Comparison of ENCODE assay signal across 8 cellular contexts in the genomic region with DNA sequence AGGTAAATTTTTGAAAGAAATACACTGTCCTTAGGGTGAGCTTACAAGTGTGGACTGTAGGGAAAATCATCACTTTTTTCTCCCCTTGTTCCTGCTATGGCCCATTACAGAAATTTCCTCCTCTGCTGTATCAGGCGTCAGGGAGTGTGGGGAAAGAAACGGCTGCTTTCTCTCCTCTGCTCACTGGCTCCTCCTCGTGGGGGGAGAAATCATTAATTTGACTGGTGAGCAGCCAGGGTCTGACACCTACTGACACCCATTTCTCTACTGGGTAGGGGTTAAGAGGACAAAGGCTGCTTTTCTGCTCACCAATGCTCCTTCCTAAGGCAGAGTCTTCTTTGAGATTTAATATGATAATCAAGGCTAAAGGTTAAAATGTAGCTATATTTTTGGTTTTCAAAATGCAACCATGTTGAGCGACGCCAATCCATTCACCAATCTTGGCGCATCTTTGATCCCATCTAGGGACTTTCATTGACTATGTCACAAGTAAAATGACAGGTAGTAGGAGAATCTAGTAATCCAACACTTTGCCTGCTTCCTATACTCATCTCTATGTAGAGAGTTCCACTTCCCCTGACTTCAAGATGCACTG. TPM values are rescaled to one million over a fixed set of nuclear protein-coding genes. Genes with fewer than 3 reads are reported as not detected.
DNase-seq lines count a peak whose midpoint lies in the region; ATAC-seq, FAIRE-seq and TF ChIP-seq lines count a peak whose summit lies in the region.

No MANE protein-coding gene starts in this region.

- H3K9me1 ChIP-seq in IMR-90 (ENCODE audit: insufficient read depth, low read length): peaks cover 8% of the 10 kb centered on the region

- H3K23ac ChIP-seq in IMR-90 (ENCODE audit: low read depth, low read length): no peak overlapping the region

- in situ Hi-C loops in IMR-90 (cut with MboI; ENCODE audit: low sequenced_read_pairs): no loop called here

- peaks cover 4% of the 10 kb centered on the region for H3K4me1 ChIP-seq in IMR-90 (ENCODE audit: control insufficient read depth, insufficient read depth, low read length)

- CTCF ChIA-PET in IMR-90 (lab: Yijun Ruan, JAX): interaction anchor here (1.3 to 2.4 kb wide), 3 partner anchors 11 to 125 kb away, joined by 4 to 8 read pairs (median 6); no protein-coding TSS in a partner anchor

- no peak overlapping the region for H2AFZ ChIP-seq in IMR-90 (replicated peaks; ENCODE audit: low read length, poor library complexity)

- H3K14ac ChIP-seq in IMR-90 (replicated peaks; ENCODE audit: low read depth, low read length): no peak overlapping the region

- H3K27me3 ChIP-seq in IMR-90 (ENCODE audit: control insufficient read depth, insufficient read depth, low read length) (no peaks in the 10 kb centered on the region), WERI-Rb-1 (ENCODE audit: insufficient read depth, low read depth, severe bottlenecking) (no peaks in the 10 kb centered on the region), bronchial epithelial cell (ENCODE audit: control insufficient read depth, insufficient read depth, low read length) (no peaks in the 10 kb centered on the region)

- peak; percentile 55 for TF ChIP-seq RAD21 in IMR-90 (IDR thresholded peaks at IDR 0.05; ENCODE audit: low read length)

- no peak for TF ChIP-seq POLR2A in IMR-90 (IDR thresholded peaks at IDR 0.05; ENCODE audit: low read depth, low read length)

- no peak overlapping the region for H3K4ac ChIP-seq in IMR-90 (ENCODE audit: low read depth, low read length)

- no peak overlapping the region for H4K8ac ChIP-seq in IMR-90 (ENCODE audit: low read depth in 2 of 2, low read length in 2 of 2)

- H2BK20ac ChIP-seq in IMR-90 (ENCODE audit: low read depth, low read length): no peak overlapping the region

- H3K27ac ChIP-seq in IMR-90 (ENCODE audit: insufficient read depth, low read length) (no peak overlapping the region), WERI-Rb-1 (no peak overlapping the region)

- no peak overlapping the region for H3K56ac ChIP-seq in IMR-90 (ENCODE audit: extremely low read depth, insufficient read depth, low read length)

- no peak overlapping the region for H4K5ac ChIP-seq in IMR-90 (ENCODE audit: low read depth, low read length)

- WGBS in IMR-90 (ENCODE audit: extremely low coverage in 2 of 2, insufficient read length in 1 of 2), 2 experiments: no CpG with 5 or more reads among the region's 6 CpGs

- no TSS peak for BruUV-seq in IMR-90 (replicated peaks; lab: Mats Ljungman, UMichigan)

- H3K9ac ChIP-seq in IMR-90 (ENCODE audit: low read depth, low read length): no peak overlapping the region

- intact Hi-C loops in IMR-90 (cut with micrococcal nuclease): no loop called here

- TF ChIP-seq CTCF in IMR-90 (conservative IDR thresholded peaks at IDR 0.05; ENCODE audit: low read depth, low read length) (peak; percentile 55), WERI-Rb-1 (IDR thresholded peaks at IDR 0.05; ENCODE audit: low read depth, low read length) (peak; percentile 84), bronchial epithelial cell (IDR thresholded peaks at IDR 0.05; ENCODE audit: insufficient read depth, low read length, severe bottlenecking) (peak; percentile 64)

- H2AK9ac ChIP-seq in IMR-90 (replicated peaks; ENCODE audit: low read depth, low read length, poor library complexity): no peak overlapping the region

- peaks cover 10 to 30% of the 10 kb centered on the region in 2 experiments for H3K79me1 ChIP-seq in IMR-90 (ENCODE audit: low read depth in 1 of 2, low read length in 2 of 2)

- no peak for FAIRE-seq in bronchial epithelial cell (lab: Jason Lieb, UNC)

- H4K91ac ChIP-seq in IMR-90 (ENCODE audit: insufficient read depth, low read depth, low read length): no peak overlapping the region

- H3K9me3 ChIP-seq in IMR-90 (ENCODE audit: control insufficient read depth, insufficient read depth, low read length) (no peaks in the 10 kb centered on the region), WERI-Rb-1 (ENCODE audit: severe bottlenecking) (no peaks in the 10 kb centered on the region)

- H4K20me1 ChIP-seq in IMR-90 (ENCODE audit: insufficient read depth, low read length): peaks cover 13% of the 10 kb centered on the region; the same call in 1 of the 2 replicates

- no peak overlapping the region for H3K4me2 ChIP-seq in IMR-90 (ENCODE audit: low read depth, low read length)

- dilution Hi-C loops in IMR-90 (cut with HindIII; ENCODE audit: low sequenced_read_pairs, unreplicated experiment): no loop called here

- no peak overlapping the region for H2AK5ac ChIP-seq in IMR-90 (ENCODE audit: low read depth, low read length)

- no peak overlapping the region for H2BK120ac ChIP-seq in IMR-90 (ENCODE audit: low read depth, low read length)

- H2BK5ac ChIP-seq in IMR-90 (ENCODE audit: low read depth, low read length, poor library complexity, severe bottlenecking): no peak overlapping the region

- DNase-seq in NCI-H82 (lab: John Stamatoyannopoulos, UW) (peak; percentile 77), NCI-H82 treated with DMSO at 0.1 percent for 48 hours (lab: John Stamatoyannopoulos, UW; ENCODE audit: unreplicated experiment) (no peak), IMR-90 (no peak), WERI-Rb-1 (peak; percentile 79), bronchial epithelial cell (ENCODE audit: low read depth) (peak; percentile 23), left lobe of liver (ENCODE audit: low spot score) (peak; percentile 71)
- peak; percentile 14 for DNase-seq in stimulated activated CD8-positive, alpha-beta memory T cell treated with anti-CD3 and anti-CD28 coated beads, Interleukin-15, amount 100 ng/mL, for 24 hours (ENCODE audit: low read depth)

- POLR2A ChIA-PET in IMR-90 (lab: Charles Lee; ENCODE audit: unreplicated experiment): no interaction called here

- ATAC-seq in IMR-90 (ENCODE audit: low read depth) (peak; percentile 40; the same call in 1 of the 2 replicates), left lobe of liver (peak; percentile 87), HG03457 (IDR thresholded peaks at IDR 0.05; ENCODE audit: unreplicated experiment) (no peak)

- H3K18ac ChIP-seq in IMR-90 (ENCODE audit: low read depth, low read length): no peak overlapping the region

- no peak overlapping the region for H2BK15ac ChIP-seq in IMR-90 (ENCODE audit: low read depth, low read length)

- H3K4me3 ChIP-seq in IMR-90 (ENCODE audit: insufficient read depth, low read depth, low read length) (no peak overlapping the region), WERI-Rb-1 (ENCODE audit: low read depth, low read length) (no peak overlapping the region), bronchial epithelial cell (ENCODE audit: low read depth, low read length) (no peak overlapping the region)

- peaks cover 14% of the 10 kb centered on the region for H3K36me3 ChIP-seq in IMR-90 (ENCODE audit: control insufficient read depth, insufficient read depth, low read length)
- H3K36me3 ChIP-seq in WERI-Rb-1: no peaks in the 10 kb centered on the region
- peaks cover 9% of the 10 kb centered on the region for H3K36me3 ChIP-seq in bronchial epithelial cell (ENCODE audit: control insufficient read depth, insufficient read depth, low read length)

TF ChIP-seq in IMR-90, 13 proteins besides CTCF, POLR2A, EP300 and RAD21:
- TF ChIP-seq RCOR1 (IDR thresholded peaks at IDR 0.05; ENCODE audit: insufficient replicate concordance, low read length) (no peak), SMC3 (IDR thresholded peaks at IDR 0.05; ENCODE audit: low read depth, low read length) (peak; percentile 47), MAZ (IDR thresholded peaks at IDR 0.05; ENCODE audit: borderline replicate concordance, low read depth, low read length) (no peak), CEBPB (IDR thresholded peaks at IDR 0.05; ENCODE audit: low read depth, low read length) (no peak)
TF ChIP-seq in IMR-90: peak in this region for 1.

RNA-seq across cellular contexts. Expression of gene SETD7, which starts 25.1 kb away (rescaled TPM):
- 46.6 and 80.3 TPM in 2 replicates for total RNA-seq in IMR-90 (2012; rRNA removed)
- polyA plus RNA-seq in IMR-90 (2012; rRNA removed): 13.8 and 17.0 TPM in 2 replicates
- polyA plus RNA-seq in IMR-90 (2012; cell fraction: cytosol; rRNA removed): 5.0 and 5.2 TPM in 2 replicates
- polyA plus RNA-seq in IMR-90 (2012; cell fraction: nucleus; rRNA removed; ENCODE audit: low replicate concordance): 2.4 and 9.0 TPM in 2 replicates
- total RNA-seq in bronchial epithelial cell: 45.0 and 56.7 TPM in 2 replicates
- total RNA-seq in left lobe of liver: 47.0 TPM

Comparison
In these comparisons a context has a peak if more than half of its experiments do, and no peak if none do; other contexts are left out.
1. DNase-seq: peak in NCI-H82 (single experiment), WERI-Rb-1 (single experiment), bronchial epithelial cell (single experiment), left lobe of liver (single experiment) and stimulated activated CD8-positive, alpha-beta memory T cell treated with anti-CD3 and anti-CD28 coated beads, Interleukin-15, amount 100 ng/mL, for 24 hours (single experiment); none in NCI-H82 treated with DMSO at 0.1 percent for 48 hours (single experiment) and IMR-90 (single experiment).
2. Peak in every context shown above with its lines, with median percentiles within 50 percentile points of each other: CTCF ChIP-seq.